11 cellular contexts compared by ENCODE assay signal in genomic region chr16:11546522-11547485, GRCh38. TPM values are rescaled to one million over a fixed set of nuclear protein-coding genes. Genes with fewer than 3 reads are reported as not detected.
DNase-seq lines count a peak whose midpoint lies in the region; ATAC-seq, FAIRE-seq and TF ChIP-seq lines count a peak whose summit lies in the region.
"Had no signal": no experiment of that assay in that cellular context is flagged by ENCODE, and none has a peak within 500 bp of the region (broad histone marks: within the 10 kb centered on the region; RNA-seq: fewer than 3 reads in every experiment).

No MANE protein-coding gene starts in this region.

- no peak overlapping the region for H3K4me2 ChIP-seq in HepG2 (ENCODE audit: low read depth, low read length)

- TF ChIP-seq RAD21 in HepG2 (CRISPR knock-in tag; IDR thresholded peaks at IDR 0.05) = no peak

- DNase-seq in HepG2 (ENCODE audit: low spot score) (no peak), right lobe of liver (no peak), caudate nucleus (lab: John Stamatoyannopoulos, UW) (peak in 4 of 61 donors; percentile 22 to 70 (median 42)), vagina (ENCODE audit: extremely low spot score in 2 of 2) (no peak), DMS153 treated with DMSO at 0.1 percent for 48 hours (lab: John Stamatoyannopoulos, UW; ENCODE audit: unreplicated experiment) (no peak), aorta (no peak)
- DNase-seq in CD4-positive, alpha-beta memory T cell = no peak
- DNase-seq: MM.1S; stimulated activated naive B cell treated with anti-CD40 and anti-IgM and Interleukin-4, amounts not matched to agents 10 μg/mL and 1 μg/mL and 100 μg/mL, for 72 hours had no signal

- no peak for FAIRE-seq in HepG2 (lab: Jason Lieb, UNC)
- FAIRE-seq: endothelial cell of umbilical vein had no signal

- H3K27ac ChIP-seq in HepG2 (ENCODE audit: extremely low read length, insufficient read depth, low read length) (no peak overlapping the region), right lobe of liver (no peak overlapping the region), caudate nucleus (ENCODE audit: low read depth, low read length) (peak overlapping the region; percentile 90), mesodermal cell (ENCODE audit: low read depth, low read length, severe bottlenecking) (peak overlapping the region; percentile 60), vagina (peak overlapping the region; percentile 86), aorta (ENCODE audit: low read depth in 1 of 2, low read length in 2 of 2) (peak overlapping the region in 1 of 2 donors; percentile 49)
- no peak overlapping the region for H3K27ac ChIP-seq in CD4-positive, alpha-beta memory T cell (ENCODE audit: low read depth, low read length)

- H3K4me3 ChIP-seq in HepG2 (replicated peaks in 1 of 3; ENCODE audit: insufficient read depth in 1 of 3, low read depth in 2 of 3, low read length in 3 of 3) (no peak overlapping the region), right lobe of liver (no peak overlapping the region), mesodermal cell (ENCODE audit: extremely low read depth, insufficient read depth, low read length, poor library complexity, severe bottlenecking) (no peak overlapping the region), vagina (no peak overlapping the region), aorta (ENCODE audit: low read length in 2 of 2) (no peak overlapping the region)
- H3K4me3 ChIP-seq in CD4-positive, alpha-beta memory T cell (ENCODE audit: low read length in 2 of 2) = no peak overlapping the region

- TF ChIP-seq CTCF in HepG2 (CRISPR knock-in tag; IDR thresholded peaks at IDR 0.05) (no peak), right lobe of liver (IDR thresholded peaks at IDR 0.05) (no peak), vagina (IDR thresholded peaks at IDR 0.05) (no peak)

- no peaks in the 10 kb centered on the region for H4K20me1 ChIP-seq in HepG2 (ENCODE audit: insufficient read depth, low read length)

- POLR2A ChIA-PET in HepG2 (lab: Yijun Ruan, JAX) = no interaction called here
- POLR2A ChIA-PET in CD4-positive, alpha-beta memory T cell (lab: Charles Lee; ENCODE audit: partially characterized antibody) = interaction anchor here (0.6 to 1.3 kb wide), 3 partner anchors 9 to 139 kb away, joined by 3 to 5 read pairs (median 4); no protein-coding TSS in a partner anchor

- H3K9me3 ChIP-seq in HepG2 (ENCODE audit: low read length) (no peaks in the 10 kb centered on the region), right lobe of liver (no peaks in the 10 kb centered on the region), mesodermal cell (ENCODE audit: control insufficient read depth, low read length) (peaks cover 5% of the 10 kb centered on the region), vagina (no peaks in the 10 kb centered on the region), aorta (ENCODE audit: control insufficient read depth, low read length) (no peaks in the 10 kb centered on the region)
- no peaks in the 10 kb centered on the region for H3K9me3 ChIP-seq in CD4-positive, alpha-beta memory T cell (ENCODE audit: control insufficient read depth in 1 of 2, low read length in 2 of 2)

- CTCF ChIA-PET in HepG2 (lab: Yijun Ruan, JAX; ENCODE audit: low intra/inter-chr PET ratio, low total read pairs) = no interaction called here
- CTCF ChIA-PET in CD4-positive, alpha-beta memory T cell (lab: Charles Lee; ENCODE audit: partially characterized antibody) = interaction anchor here (0.9 to 1.8 kb wide), 2 partner anchors 9 to 97 kb away, joined by 3 to 4 read pairs; no protein-coding TSS in a partner anchor

- H3K27me3 Mint-ChIP-seq in CD4-positive, alpha-beta memory T cell = no peaks in the 10 kb centered on the region
- H3K27me3 Mint-ChIP-seq: stimulated activated naive B cell treated with anti-CD40 and anti-IgM and Interleukin-4, amounts not matched to agents 10 μg/mL and 1 μg/mL and 100 μg/mL, for 72 hours had no signal

- in situ Hi-C loops in HepG2 (cut with HindIII; ENCODE audit: extremely low pct_ligation_motif_present, low pct_unique_long_range_greater_than_20kb) = no loop called here

- no peaks in the 10 kb centered on the region for H3K27me3 ChIP-seq in HepG2 (ENCODE audit: control insufficient read depth in 1 of 2, insufficient read depth in 2 of 2, low read length in 2 of 2)
- H3K27me3 ChIP-seq in right lobe of liver = no peaks in the 10 kb centered on the region
- H3K27me3 ChIP-seq in vagina = no peaks in the 10 kb centered on the region
- no peaks in the 10 kb centered on the region for H3K27me3 ChIP-seq in aorta (ENCODE audit: control insufficient read depth in 1 of 2, insufficient read depth in 2 of 2, low read length in 1 of 2)
- no peaks in the 10 kb centered on the region for H3K27me3 ChIP-seq in CD4-positive, alpha-beta memory T cell (ENCODE audit: insufficient read depth, low read length)

- H3K9ac ChIP-seq in HepG2 (ENCODE audit: insufficient read depth, low read depth, low read length) = no peak overlapping the region

- H3K79me2 ChIP-seq in HepG2 (ENCODE audit: insufficient read depth, low read length) = no peaks in the 10 kb centered on the region

- H3K4me1 ChIP-seq in HepG2 (ENCODE audit: insufficient read depth, low read length) = no peaks in the 10 kb centered on the region
- peaks cover 0 to 11% (median 4%) of the 10 kb centered on the region in 4 donors for H3K4me1 ChIP-seq in right lobe of liver
- H3K4me1 ChIP-seq in mesodermal cell (ENCODE audit: control insufficient read depth, insufficient read depth, low read length, poor library complexity, severe bottlenecking) = peaks cover 11% of the 10 kb centered on the region
- H3K4me1 ChIP-seq in vagina = peaks cover 20% of the 10 kb centered on the region
- no peaks in the 10 kb centered on the region for H3K4me1 ChIP-seq in aorta (ENCODE audit: control insufficient read depth in 1 of 2, insufficient read depth in 2 of 2, low read length in 2 of 2)
- H3K4me1 ChIP-seq in CD4-positive, alpha-beta memory T cell (ENCODE audit: insufficient read depth, low read length) = no peaks in the 10 kb centered on the region

- H3K4me3 Mint-ChIP-seq in CD4-positive, alpha-beta memory T cell = peak overlapping the region in 1 of 8 donors; percentile 9
- H3K4me3 Mint-ChIP-seq: stimulated activated naive B cell treated with anti-CD40 and anti-IgM and Interleukin-4, amounts not matched to agents 10 μg/mL and 1 μg/mL and 100 μg/mL, for 72 hours had no signal

- 90% methylated on average over 12 of the region's 12 CpGs for WGBS in HepG2 (ENCODE audit: low lambda C conversion rate)
- 73% methylated on average over 12 of the region's 12 CpGs for WGBS in right lobe of liver (ENCODE audit: insufficient coverage, low coverage, low lambda C conversion rate, missing lambda C conversion rate)
- WGBS in mesodermal cell (ENCODE audit: insufficient coverage in 2 of 2), 2 experiments = 88 to 96% methylated on average over 6 to 7 of the region's 12 CpGs
- WGBS in aorta, 2 donors = 43 to 54% methylated on average over 12 of the region's 12 CpGs

- peaks cover 0 to 4% (median 0%) of the 10 kb centered on the region in 8 donors for H3K9me3 Mint-ChIP-seq in CD4-positive, alpha-beta memory T cell

- peaks cover 3 to 12% (median 8%) of the 10 kb centered on the region in 4 donors for H3K4me1 Mint-ChIP-seq in CD4-positive, alpha-beta memory T cell

- intact Hi-C loops in HepG2 (cut with micrococcal nuclease; ENCODE audit: unreplicated experiment) (no loop called here), right lobe of liver (cut with DNase I) (no loop called here), vagina (cut with DNase I) (no loop called here), aorta (cut with DNase I) (loop anchor here in 1 of 2 donors (5.0 kb wide), 2 partner anchors 50 kb away; no protein-coding TSS in a partner anchor)
- intact Hi-C loops in CD4-positive, alpha-beta memory T cell (cut with micrococcal nuclease) = no loop called here

- ATAC-seq in HepG2 (no peak), right lobe of liver (no peak), aorta (ENCODE audit: low FRiP score) (no peak)
- ATAC-seq: stimulated activated naive B cell treated with anti-CD40 and anti-IgM and Interleukin-4, amounts not matched to agents 10 μg/mL and 1 μg/mL and 100 μg/mL, for 72 hours had no signal

- TF ChIP-seq EP300 in HepG2 (IDR thresholded peaks at IDR 0.05; ENCODE audit: low read depth in 2 of 2, low read length in 2 of 2) (no peak), HepG2 (CRISPR knock-in tag; IDR thresholded peaks at IDR 0.05; ENCODE audit: borderline replicate concordance) (no peak)

- TF ChIP-seq POLR2A in HepG2 (IDR thresholded peaks at IDR 0.05; ENCODE audit: insufficient read depth in 1 of 2, low read depth in 2 of 2, low read length in 2 of 2) (no peak), right lobe of liver (IDR thresholded peaks at IDR 0.05) (no peak), vagina (IDR thresholded peaks at IDR 0.05) (no peak)

- peak overlapping the region in 1 of 7 donors; percentile 47 for H3K27ac Mint-ChIP-seq in CD4-positive, alpha-beta memory T cell
- H3K27ac Mint-ChIP-seq: stimulated activated naive B cell treated with anti-CD40 and anti-IgM and Interleukin-4, amounts not matched to agents 10 μg/mL and 1 μg/mL and 100 μg/mL, for 72 hours had no signal

- BruUV-seq in HepG2 (replicated peaks; lab: Mats Ljungman, UMichigan) = no TSS peak

- peaks cover 43 to 57% of the 10 kb centered on the region in 2 donors for H3K36me3 Mint-ChIP-seq in CD4-positive, alpha-beta memory T cell

- no peak overlapping the region for H2AFZ ChIP-seq in HepG2 (ENCODE audit: low read length)

- H3K36me3 ChIP-seq in HepG2 (replicated peaks in 1 of 2; ENCODE audit: control insufficient read depth in 1 of 2, insufficient read depth in 2 of 2, low read length in 2 of 2) = peaks cover 23 to 41% of the 10 kb centered on the region in 2 experiments; a peak in 4 of 5 replicates
- H3K36me3 ChIP-seq in right lobe of liver = peaks cover 7 to 21% (median 8%) of the 10 kb centered on the region in 4 donors
- peaks cover 44% of the 10 kb centered on the region for H3K36me3 ChIP-seq in mesodermal cell (ENCODE audit: control insufficient read depth, insufficient read depth, low read length)
- peaks cover 0 to 34% of the 10 kb centered on the region in 2 donors for H3K36me3 ChIP-seq in vagina
- H3K36me3 ChIP-seq in aorta (ENCODE audit: control insufficient read depth in 1 of 2, insufficient read depth in 2 of 2, low read length in 1 of 2) = peaks cover 0 to 12% of the 10 kb centered on the region in 2 donors
- peaks cover 41% of the 10 kb centered on the region for H3K36me3 ChIP-seq in CD4-positive, alpha-beta memory T cell (ENCODE audit: insufficient read depth, low read length)

RNA-seq across cellular contexts. Expression of gene LITAF, which starts 39.9 kb away (rescaled TPM):
- total RNA-seq in HepG2 (2016; rRNA removed; fragmentation: Illumina TruSeq; extraction: Trizol) (141 and 186 TPM in 2 replicates), right lobe of liver (100 to 1,000 TPM in 1 of 6 experiments, 10 to 100 TPM in 5; 43.7 to 148 (median 59.1) TPM), vagina (111 TPM), aorta (100 to 1,000 TPM; 145 to 157 TPM)
- total RNA-seq in HepG2 (2016; cell fraction: cytosol; rRNA removed; fragmentation: Illumina TruSeq; extraction: Trizol; ENCODE audit: low read depth) = 30.0 and 32.3 TPM in 2 replicates
- 139 and 174 TPM in 2 replicates for total RNA-seq in HepG2 (2016; cell fraction: insoluble cytoplasmic fraction; rRNA removed; fragmentation: Illumina TruSeq; extraction: Trizol)
- 118 and 119 TPM in 2 replicates for total RNA-seq in HepG2 (2016; cell fraction: membrane; rRNA removed; fragmentation: Illumina TruSeq; extraction: Trizol)
- 60.6 and 72.1 TPM in 2 replicates for total RNA-seq in HepG2 (2016; cell fraction: nucleus; rRNA removed; fragmentation: Illumina TruSeq; extraction: Trizol)
- polyA plus RNA-seq in HepG2 (2011; rRNA removed) (80.1 and 95.5 TPM in 2 replicates), aorta (100 to 1,000 TPM in 1 of 2 donors, 10 to 100 TPM in 1; 83.1 to 137 TPM)
- 121 and 137 TPM in 2 replicates for polyA plus RNA-seq in HepG2 (2011; cell fraction: cytosol; rRNA removed)
- polyA plus RNA-seq in HepG2 (2011; cell fraction: nucleus; rRNA removed) = 61.9 and 67.8 TPM in 2 replicates
- polyA plus RNA-seq in HepG2 (2012) = 113 and 128 TPM in 2 replicates
- 48.2 and 51.8 TPM in 2 replicates for polyA plus RNA-seq in HepG2 (2016; cell fraction: cytosol; fragmentation: Illumina TruSeq; extraction: Trizol; ENCODE audit: low read depth)
- 322 and 369 TPM in 2 replicates for polyA plus RNA-seq in HepG2 (2016; cell fraction: insoluble cytoplasmic fraction; fragmentation: Illumina TruSeq; extraction: Trizol; ENCODE audit: low read depth)
- 139 and 153 TPM in 2 replicates for polyA plus RNA-seq in HepG2 (2016; cell fraction: membrane; fragmentation: Illumina TruSeq; extraction: Trizol; ENCODE audit: low read depth)
- polyA plus RNA-seq in HepG2 (2016; cell fraction: nucleus; fragmentation: Illumina TruSeq; extraction: Trizol; ENCODE audit: insufficient read depth, low read depth) = 125 and 129 TPM in 2 replicates
- 155 and 250 TPM in 2 replicates for polyA minus RNA-seq in HepG2 (2011; rRNA and poly(A)+ RNA removed; ENCODE audit: low replicate concordance)
- 71.1 and 86.5 TPM in 2 replicates for polyA minus RNA-seq in HepG2 (2011; cell fraction: cytosol; rRNA and poly(A)+ RNA removed)
- polyA minus RNA-seq in HepG2 (2011; cell fraction: nucleus; rRNA and poly(A)+ RNA removed) = 45.8 and 58.4 TPM in 2 replicates
- polyA plus RNA-seq in mesodermal cell (2013, experiment 1 of 2) = 112 TPM
- 88.5 TPM for polyA plus RNA-seq in mesodermal cell (2013, experiment 2 of 2)
- 100 to 1,000 TPM; 155 to 157 TPM for total RNA-seq in CD4-positive, alpha-beta memory T cell
- 100 to 1,000 TPM; 343 to 496 TPM for polyA plus RNA-seq in CD4-positive, alpha-beta memory T cell

Comparison
In these comparisons a context has a peak if more than half of its experiments do, and no peak if none do; other contexts are left out.
1. H3K27ac ChIP-seq: peak in caudate nucleus (single experiment), mesodermal cell (single experiment) and vagina (single experiment); none in HepG2 (single experiment), right lobe of liver (0 of 3) and CD4-positive, alpha-beta memory T cell (single experiment).